Comparison of ENCODE assay signal across 15 cellular contexts in genomic region chr22:43168416-43169309, GRCh38. TPM values are rescaled to one million over a fixed set of nuclear protein-coding genes. Genes with fewer than 3 reads are reported as not detected.
DNase-seq lines count a peak whose midpoint lies in the region; ATAC-seq and TF ChIP-seq lines count a peak whose summit lies in the region.
"Had no signal": no experiment of that assay in that cellular context is flagged by ENCODE, and none has a peak within 500 bp of the region (broad histone marks: within the 10 kb centered on the region; RNA-seq: fewer than 3 reads in every experiment).

No MANE protein-coding gene starts in this region.

- H3K36me3 ChIP-seq in GM23338 (ENCODE audit: insufficient read depth) (peaks cover 13% of the 10 kb centered on the region; the same call in 1 of the 2 replicates), mesodermal cell (ENCODE audit: control insufficient read depth, insufficient read depth, low read length) (peaks cover 26% of the 10 kb centered on the region), Peyer's patch (peaks cover 0 to 29% (median 0%) of the 10 kb centered on the region in 3 donors)

- no peak for ATAC-seq in GM23338

- H3K36me3 Mint-ChIP-seq in GM23338 (ENCODE audit: low read depth) (peaks cover 61% of the 10 kb centered on the region), chondrocyte (ENCODE audit: low read depth) (peaks cover 10% of the 10 kb centered on the region)

- H3K27me3 ChIP-seq in GM23338 (ENCODE audit: insufficient read depth), result no peaks in the 10 kb centered on the region
- no peaks in the 10 kb centered on the region for H3K27me3 ChIP-seq in Peyer's patch
- H3K27me3 ChIP-seq: pancreas, upper lobe of left lung had no signal

- no peaks in the 10 kb centered on the region for H3K79me2 ChIP-seq in GM23338 (replicated peaks; ENCODE audit: insufficient read depth)

- H3K9me3 ChIP-seq in mesodermal cell (ENCODE audit: control insufficient read depth, low read length) (no peaks in the 10 kb centered on the region), Peyer's patch (no peaks in the 10 kb centered on the region)
- H3K9me3 ChIP-seq: pancreas, upper lobe of left lung had no signal

- H3K4me3 ChIP-seq in GM23338 (no peak overlapping the region), mesodermal cell (ENCODE audit: extremely low read depth, insufficient read depth, low read length, poor library complexity, severe bottlenecking) (no peak overlapping the region), Peyer's patch (no peak overlapping the region)
- H3K4me3 ChIP-seq: pancreas, upper lobe of left lung had no signal

- H3K27ac ChIP-seq in GM23338 (ENCODE audit: low read depth), result no peak overlapping the region
- H3K27ac ChIP-seq in mesodermal cell (ENCODE audit: low read depth, low read length, severe bottlenecking), result peak overlapping the region; percentile 10
- no peak overlapping the region for H3K27ac ChIP-seq in Peyer's patch
- H3K27ac ChIP-seq: pancreas, upper lobe of left lung had no signal

- H3K27ac Mint-ChIP-seq in GM23338 (peak overlapping the region; percentile 21; the same call in 1 of the 2 replicates), chondrocyte (ENCODE audit: unreplicated experiment) (peak overlapping the region; percentile 83)
- H3K27ac Mint-ChIP-seq: CD4-positive, alpha-beta T cell; dendritic cell treated with granulocyte-macrophage colony-stimulating factor and Interleukin-4, amounts not matched to agents 40 ng/mL and 50 ng/mL, for 4 days had no signal

- H4K20me1 ChIP-seq in GM23338 (replicated peaks; ENCODE audit: insufficient read depth), result no peaks in the 10 kb centered on the region

- 0 out of 2 replicates have a peak, but pooled peaks cover 5% of the 10 kb centered on the region for H3F3A ChIP-seq in GM23338 (replicated peaks; ENCODE audit: low read depth)

- no peak overlapping the region for H2AFZ ChIP-seq in GM23338

- no peak overlapping the region for H3K4me2 ChIP-seq in GM23338

- H3K9me2 ChIP-seq in GM23338 (ENCODE audit: insufficient read depth), result no peaks in the 10 kb centered on the region

- TF ChIP-seq CTCF in AG09319 (IDR thresholded peaks at IDR 0.05; ENCODE audit: low read depth, low read length) (no peak), GM23338 (conservative IDR thresholded peaks at IDR 0.05; ENCODE audit: low read depth in 2 of 2) (no peak), chondrocyte (IDR thresholded peaks at IDR 0.05) (no peak), Peyer's patch (IDR thresholded peaks at IDR 0.05) (no peak)

- H3K4me3 Mint-ChIP-seq in GM23338 (no peak overlapping the region), chondrocyte (ENCODE audit: unreplicated experiment) (no peak overlapping the region)
- H3K4me3 Mint-ChIP-seq: CD4-positive, alpha-beta T cell; dendritic cell treated with granulocyte-macrophage colony-stimulating factor and Interleukin-4, amounts not matched to agents 40 ng/mL and 50 ng/mL, for 4 days had no signal

- H3K4me1 Mint-ChIP-seq in GM23338 (no peaks in the 10 kb centered on the region; the same call in 2 of the 3 replicates), chondrocyte (ENCODE audit: low read depth) (peaks cover 24% of the 10 kb centered on the region)

- no peak for TF ChIP-seq POLR2A in Peyer's patch (IDR thresholded peaks at IDR 0.05)

- H3K4me1 ChIP-seq in GM23338 (ENCODE audit: insufficient read depth), result no peaks in the 10 kb centered on the region
- H3K4me1 ChIP-seq in mesodermal cell (ENCODE audit: control insufficient read depth, insufficient read depth, low read length, poor library complexity, severe bottlenecking), result peaks cover 15% of the 10 kb centered on the region
- peaks cover 0 to 23% (median 0%) of the 10 kb centered on the region in 4 donors for H3K4me1 ChIP-seq in Peyer's patch
- H3K4me1 ChIP-seq: pancreas had no signal

- H3K27me3 Mint-ChIP-seq in GM23338 (ENCODE audit: insufficient read depth, low read depth, poor library complexity) (peaks cover 6% of the 10 kb centered on the region), chondrocyte (ENCODE audit: low read depth) (no peaks in the 10 kb centered on the region)
- H3K27me3 Mint-ChIP-seq: CD4-positive, alpha-beta T cell; dendritic cell treated with granulocyte-macrophage colony-stimulating factor and Interleukin-4, amounts not matched to agents 40 ng/mL and 50 ng/mL, for 4 days had no signal

- DNase-seq in AG09319 (ENCODE audit: extremely low read depth, low read depth) (peak; percentile 30), GM23338 (ENCODE audit: low spot score) (no peak), chondrocyte (ENCODE audit: low spot score) (no peak), HK-2 (ENCODE audit: unreplicated experiment) (no peak), SW480 (ENCODE audit: low spot score) (no peak), Peyer's patch (no peak)
- no peak for DNase-seq in stimulated activated naive CD4-positive, alpha-beta T cell (lab: John Stamatoyannopoulos, UW)
- DNase-seq: activated CD4-positive, CD25-positive, alpha-beta regulatory T cell; activated CD8-positive, alpha-beta memory T cell treated with anti-CD3 and anti-CD28 coated beads, Interleukin-2, amount 50 U/mL, for 4 hours; CD4-positive, alpha-beta T cell had no signal

- H3K9me3 Mint-ChIP-seq in GM23338 (peaks cover 3% of the 10 kb centered on the region; the same call in 1 of the 3 replicates), chondrocyte (ENCODE audit: low read depth) (no peaks in the 10 kb centered on the region)
- H3K9me3 Mint-ChIP-seq: CD4-positive, alpha-beta T cell; dendritic cell treated with granulocyte-macrophage colony-stimulating factor and Interleukin-4, amounts not matched to agents 40 ng/mL and 50 ng/mL, for 4 days had no signal

- 93% methylated on average over 21 to 22 of the region's 25 CpGs for WGBS in mesodermal cell (ENCODE audit: insufficient coverage in 2 of 2), 2 experiments

TF ChIP-seq in GM23338, 12 proteins besides CTCF, POLR2A, EP300 and RAD21 (continues in another document):
- TF ChIP-seq JUNB (IDR thresholded peaks at IDR 0.05; ENCODE audit: unreplicated experiment) (no peak), NANOG (IDR thresholded peaks at IDR 0.05; ENCODE audit: borderline replicate concordance) (no peak), REST (IDR thresholded peaks at IDR 0.05; ENCODE audit: unreplicated experiment) (no peak), EZH2 (IDR thresholded peaks at IDR 0.05; ENCODE audit: low read depth, unreplicated experiment) (no peak), CREB1 (CRISPR knock-in tag; IDR thresholded peaks at IDR 0.05; ENCODE audit: low read depth) (no peak), EZH2phosphoT487 (IDR thresholded peaks at IDR 0.05; ENCODE audit: unreplicated experiment) (no peak), ZNF331 (CRISPR knock-in tag; IDR thresholded peaks at IDR 0.05; ENCODE audit: low read depth) (no peak)

RNA-seq across cellular contexts. Expression of gene TSPO, which starts 17.3 kb away (rescaled TPM):
- total RNA-seq in GM23338 (2014; rRNA removed; shearing (Covaris generic)), result 42.5 and 44.7 TPM in 2 replicates
- polyA plus RNA-seq in GM23338 (2016; fragmentation: Nextera tagmentation; extraction: Ambion mirVana), result 32.3 and 34.6 TPM in 2 replicates
- total RNA-seq in chondrocyte (80.5 to 292 TPM (median 288 TPM) in 3 replicates), Peyer's patch (100 to 1,000 TPM; 220 to 304 (median 270) TPM)
- polyA plus RNA-seq in mesodermal cell (2013, experiment 1 of 2), result 80.8 TPM
- 63.9 TPM for polyA plus RNA-seq in mesodermal cell (2013, experiment 2 of 2)

RNA-seq across cellular contexts. Expression of gene TTLL12, which starts 18.3 kb away (rescaled TPM):
- 129 and 147 TPM in 2 replicates for total RNA-seq in GM23338 (2014; rRNA removed; shearing (Covaris generic))
- 43.9 and 46.7 TPM in 2 replicates for polyA plus RNA-seq in GM23338 (2016; fragmentation: Nextera tagmentation; extraction: Ambion mirVana)
- total RNA-seq in chondrocyte (33.5 to 36.4 TPM (median 35.6 TPM) in 3 replicates), Peyer's patch (10 to 100 TPM; 34.7 to 77.8 (median 58.2) TPM)
- 24.9 TPM for polyA plus RNA-seq in mesodermal cell (2013, experiment 1 of 2)
- 21.0 TPM for polyA plus RNA-seq in mesodermal cell (2013, experiment 2 of 2)

RNA-seq across cellular contexts. Expression of gene MCAT, which starts 25.5 kb away (rescaled TPM):
- 12.3 and 16.9 TPM in 2 replicates for total RNA-seq in GM23338 (2014; rRNA removed; shearing (Covaris generic))
- polyA plus RNA-seq in GM23338 (2016; fragmentation: Nextera tagmentation; extraction: Ambion mirVana), result 9.7 and 10.4 TPM in 2 replicates
- total RNA-seq in chondrocyte, result 7.4 to 11.1 TPM (median 8.6 TPM) in 3 replicates
- polyA plus RNA-seq in mesodermal cell (2013, experiment 1 of 2), result 9.7 TPM
- polyA plus RNA-seq in mesodermal cell (2013, experiment 2 of 2), result 9.8 TPM
- 10 to 100 TPM in 3 of 4 donors, 1 to 10 TPM in 1; 9.1 to 28.5 (median 15.1) TPM for total RNA-seq in Peyer's patch

RNA-seq across cellular contexts. Expression of gene BIK, which starts 58.1 kb away (rescaled TPM):
- 5.6 and 9.8 TPM in 2 replicates for total RNA-seq in GM23338 (2014; rRNA removed; shearing (Covaris generic))
- polyA plus RNA-seq in GM23338 (2016; fragmentation: Nextera tagmentation; extraction: Ambion mirVana), result 9.6 and 10.4 TPM in 2 replicates
- total RNA-seq in chondrocyte (not detected in 3 replicates), Peyer's patch (10 to 100 TPM in 2 of 4 donors, 1 to 10 TPM in 1, not detected in 1; 7.4 to 16.5 (median 15.6) TPM)
- polyA plus RNA-seq in mesodermal cell (2013, experiment 1 of 2), result 9.3 TPM
- polyA plus RNA-seq in mesodermal cell (2013, experiment 2 of 2), result 12.4 TPM
- total RNA-seq: fibroblast of lung had no signal
- polyA plus RNA-seq: fibroblast of lung had no signal
